Comparison of ENCODE assay signal across 8 cellular contexts in the genomic region with DNA sequence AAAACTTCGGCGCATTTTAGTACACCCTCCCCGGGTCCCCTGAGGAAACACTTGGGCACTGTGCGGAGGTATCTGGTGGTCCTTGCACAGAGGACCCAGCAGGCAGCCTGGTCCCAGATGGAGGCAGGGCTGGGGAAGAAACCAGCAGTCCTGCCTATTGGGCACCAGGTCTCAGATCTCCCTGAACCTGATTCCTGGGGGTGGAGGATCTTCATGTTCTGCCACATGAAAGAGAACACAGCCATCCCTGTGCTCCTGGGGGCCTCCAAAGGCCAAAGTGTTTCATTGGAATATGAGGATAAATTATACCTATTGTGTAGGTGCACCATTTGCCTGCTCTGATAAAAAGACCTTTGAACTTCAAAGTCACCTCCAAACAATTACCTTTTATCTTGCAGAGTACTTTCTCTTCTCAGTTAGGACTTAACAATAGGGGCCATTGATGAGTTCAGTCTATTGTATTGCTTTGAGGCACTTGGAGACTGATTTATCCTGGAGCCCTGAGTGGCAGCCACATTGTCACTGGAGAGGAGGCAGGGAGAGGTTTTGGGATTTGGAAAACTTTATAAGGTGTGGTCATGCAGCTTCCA. TPM values are rescaled to one million over a fixed set of nuclear protein-coding genes. Genes with fewer than 3 reads are reported as not detected.
DNase-seq lines count a peak whose midpoint lies in the region; ATAC-seq and TF ChIP-seq lines count a peak whose summit lies in the region.

No MANE protein-coding gene starts in this region.

- H3K4me3 ChIP-seq in BLaER1 treated with 17β-estradiol and CSF1 and Interleukin-3, amounts not matched to agents 10 nM and 100 nM, result peak overlapping the region; percentile 69 to 90 (median 82)
- peak overlapping the region; percentile 78 for H3K4me3 ChIP-seq in HUES6 (ENCODE audit: low read depth, low read length)
- peak overlapping the region in 1 of 2 donors; percentile 84 for H3K4me3 ChIP-seq in left lung

- peak overlapping the region; percentile 87 to 98 (median 94) for H3K4me2 ChIP-seq in BLaER1 treated with 17β-estradiol and CSF1 and Interleukin-3, amounts not matched to agents 10 nM and 100 nM

- H3K4me3 Mint-ChIP-seq in MCF 10A (ENCODE audit: unreplicated experiment), result peak overlapping the region; percentile 79
- peak overlapping the region; percentile 69 for H3K4me3 Mint-ChIP-seq in natural killer cell treated with Interleukin-12 subunit alpha and Interleukin-12 subunit beta and Interleukin-15 and Interleukin-18, amount 100 ng/mL, for 72 hours

- H3K4me1 Mint-ChIP-seq in MCF 10A (ENCODE audit: insufficient read depth, unreplicated experiment), result peaks cover 27% of the 10 kb centered on the region
- peaks cover 38 to 40% of the 10 kb centered on the region in 2 donors for H3K4me1 Mint-ChIP-seq in natural killer cell treated with Interleukin-12 subunit alpha and Interleukin-12 subunit beta and Interleukin-15 and Interleukin-18, amount 100 ng/mL, for 72 hours (ENCODE audit: low read depth in 2 of 2)

- H3K4me1 ChIP-seq in BLaER1 treated with 17β-estradiol and CSF1 and Interleukin-3, amounts not matched to agents 10 nM and 100 nM, result peaks cover 36 to 58% (median 51%) of the 10 kb centered on the region in 10 experiments
- H3K4me1 ChIP-seq in HUES6 (ENCODE audit: control insufficient read depth, insufficient read depth, low read length), result peaks cover 25% of the 10 kb centered on the region
- H3K4me1 ChIP-seq in left lung, result peaks cover 5 to 46% of the 10 kb centered on the region in 2 donors

- peaks cover 6 to 56% (median 55%) of the 10 kb centered on the region in 11 experiments; a peak in 20 of 22 replicates for H4K20me1 ChIP-seq in BLaER1 treated with 17β-estradiol and CSF1 and Interleukin-3, amounts not matched to agents 10 nM and 100 nM

- H3K9ac ChIP-seq in BLaER1 treated with 17β-estradiol and CSF1 and Interleukin-3, amounts not matched to agents 10 nM and 100 nM, result peak overlapping the region; percentile 93 to 99 (median 97)
- H3K9ac ChIP-seq in HUES6 (ENCODE audit: low read length), result peak overlapping the region; percentile 95

- H3K27ac Mint-ChIP-seq in MCF 10A (ENCODE audit: low read depth, unreplicated experiment), result peak overlapping the region; percentile 90
- H3K27ac Mint-ChIP-seq in natural killer cell treated with Interleukin-12 subunit alpha and Interleukin-12 subunit beta and Interleukin-15 and Interleukin-18, amount 100 ng/mL, for 72 hours, result peak overlapping the region; percentile 71 to 84

- H3K36me3 ChIP-seq in BLaER1 treated with 17β-estradiol and CSF1 and Interleukin-3, amounts not matched to agents 10 nM and 100 nM, result peaks cover 15 to 51% (median 44%) of the 10 kb centered on the region in 11 experiments
- peaks cover 26% of the 10 kb centered on the region for H3K36me3 ChIP-seq in HUES6 (ENCODE audit: control insufficient read depth, insufficient read depth, low read length)
- peaks cover 0 to 10% of the 10 kb centered on the region in 2 donors for H3K36me3 ChIP-seq in left lung

- intact Hi-C loops in MCF 10A (cut with micrococcal nuclease), result no loop called here
- intact Hi-C loops in left lung (cut with DNase I), result no loop called here

- POLR2A ChIA-PET in MCF 10A (lab: Yijun Ruan, JAX), result interaction anchor here (0.7 kb wide), 1 partner anchor 767 kb away, joined by 3 read pairs; no protein-coding TSS in a partner anchor

- no peaks in the 10 kb centered on the region; a peak in 1 of 22 replicates for H3K9me3 ChIP-seq in BLaER1 treated with 17β-estradiol and CSF1 and Interleukin-3, amounts not matched to agents 10 nM and 100 nM (replicated peaks in 1 of 11)
- no peaks in the 10 kb centered on the region for H3K9me3 ChIP-seq in HUES6 (ENCODE audit: control insufficient read depth, insufficient read depth, low read depth, low read length)
- no peaks in the 10 kb centered on the region for H3K9me3 ChIP-seq in left lung

- H3K27me3 ChIP-seq in BLaER1 treated with 17β-estradiol and CSF1 and Interleukin-3, amounts not matched to agents 10 nM and 100 nM, result no peaks in the 10 kb centered on the region
- H3K27me3 ChIP-seq in HUES6 (ENCODE audit: control insufficient read depth, insufficient read depth, low read length) (no peaks in the 10 kb centered on the region; the same call in 1 of the 2 replicates), left lung (peaks cover 0 to 8% of the 10 kb centered on the region in 2 donors)

- CTCF ChIA-PET in MCF 10A (lab: Yijun Ruan, JAX), result interaction anchor here (0.9 kb wide), 1 partner anchor 40 kb away, joined by 4 read pairs; no protein-coding TSS in a partner anchor

- H3K27ac ChIP-seq in BLaER1 treated with 17β-estradiol and CSF1 and Interleukin-3, amounts not matched to agents 10 nM and 100 nM, result peak overlapping the region in 10 of 11 experiments; percentile 91 to 100 (median 98); a peak in 18 of 22 replicates
- H3K27ac ChIP-seq in HUES6 (ENCODE audit: low read depth, low read length), result no peak overlapping the region
- peak overlapping the region in 1 of 2 donors; percentile 90 for H3K27ac ChIP-seq in left lung

- TF ChIP-seq CTCF in MCF 10A (IDR thresholded peaks at IDR 0.05; ENCODE audit: unreplicated experiment) (no peak), left lung (IDR thresholded peaks at IDR 0.05) (no peak)

- TSS peak; percentile 41 for BruUV-seq in MCF 10A (replicated peaks; lab: Mats Ljungman, UMichigan)

- no peak for ATAC-seq in natural killer cell treated with Interleukin-12 subunit alpha and Interleukin-12 subunit beta and Interleukin-15 and Interleukin-18, amount 100 ng/mL, for 72 hours
- ATAC-seq in left lung, result no peak

- H3K36me3 Mint-ChIP-seq in MCF 10A (ENCODE audit: insufficient read depth, unreplicated experiment), result peaks cover 5% of the 10 kb centered on the region
- H3K36me3 Mint-ChIP-seq in natural killer cell treated with Interleukin-12 subunit alpha and Interleukin-12 subunit beta and Interleukin-15 and Interleukin-18, amount 100 ng/mL, for 72 hours, result peaks cover 11% of the 10 kb centered on the region

- H3K9me3 Mint-ChIP-seq in MCF 10A (ENCODE audit: unreplicated experiment), result no peaks in the 10 kb centered on the region
- H3K9me3 Mint-ChIP-seq in natural killer cell treated with Interleukin-12 subunit alpha and Interleukin-12 subunit beta and Interleukin-15 and Interleukin-18, amount 100 ng/mL, for 72 hours, result no peaks in the 10 kb centered on the region

- DNase-seq in MCF 10A (ENCODE audit: unreplicated experiment) (no peak), NCI-H2107 (lab: John Stamatoyannopoulos, UW) (no peak), T1000 (lab: John Stamatoyannopoulos, UW) (no peak), left lung (no peak)
- no peak for DNase-seq in natural killer cell treated with Interleukin-12 subunit alpha and Interleukin-12 subunit beta and Interleukin-15 and Interleukin-18, amount 100 ng/mL, for 72 hours (ENCODE audit: low spot score)
- DNase-seq in central memory CD4-positive, alpha-beta T cell, result no peak

- no peaks in the 10 kb centered on the region for H3K27me3 Mint-ChIP-seq in MCF 10A (ENCODE audit: insufficient read depth, unreplicated experiment)
- H3K27me3 Mint-ChIP-seq in natural killer cell treated with Interleukin-12 subunit alpha and Interleukin-12 subunit beta and Interleukin-15 and Interleukin-18, amount 100 ng/mL, for 72 hours, result peaks cover 0 to 6% of the 10 kb centered on the region in 2 donors

RNA-seq across cellular contexts. Expression of a gene that starts 1.8 kb away (rescaled TPM):
- total RNA-seq in MCF 10A (2022) (155 and 158 TPM in 2 replicates), left lung (100 to 1,000 TPM in 1 of 2 donors, 10 to 100 TPM in 1; 99.7 to 132 TPM)
- total RNA-seq in natural killer cell treated with Interleukin-12 subunit alpha and Interleukin-12 subunit beta and Interleukin-15 and Interleukin-18, amount 100 ng/mL, for 72 hours, result 10 to 100 TPM; 22.8 to 25.7 TPM
